ENCODE assay signal across 8 cellular contexts in the genomic region with DNA sequence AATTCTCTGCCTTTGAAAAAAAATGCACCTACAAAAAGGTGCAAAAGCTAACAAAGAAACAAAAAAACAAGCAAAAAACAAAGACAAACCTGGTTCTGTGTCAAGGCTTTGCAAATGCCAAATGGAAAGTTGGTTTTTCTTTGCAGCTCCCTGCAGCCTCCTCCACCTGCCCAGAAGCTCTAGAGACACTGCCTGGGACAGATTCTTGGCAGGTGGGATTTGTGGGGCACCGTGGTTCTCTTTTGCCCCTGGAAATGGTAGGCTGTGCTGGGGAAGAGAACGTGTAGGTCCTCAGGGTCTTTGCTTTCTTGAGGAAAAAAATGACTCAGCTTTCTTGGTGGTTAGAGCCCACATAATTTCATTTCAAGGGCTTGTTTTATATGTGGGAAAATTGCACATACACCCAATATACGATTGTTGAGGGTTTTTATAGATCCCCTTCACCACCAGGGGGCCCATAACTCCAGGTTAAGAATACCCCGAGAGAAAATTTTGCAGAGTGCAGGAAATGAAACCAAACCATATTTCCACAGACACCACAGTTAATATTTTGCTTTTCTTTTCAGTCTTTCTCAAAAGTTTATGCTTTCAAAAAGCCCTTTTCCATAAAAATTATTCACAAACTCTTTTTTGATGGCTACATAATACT. TPM values are rescaled to one million over a fixed set of nuclear protein-coding genes. Genes with fewer than 3 reads are reported as not detected.
DNase-seq lines count a peak whose midpoint lies in the region; ATAC-seq, FAIRE-seq and TF ChIP-seq lines count a peak whose summit lies in the region.

No MANE protein-coding gene starts in this region.

- H3K9me3 ChIP-seq in A673 (ENCODE audit: low read depth, low read length, poor library complexity, severe bottlenecking), result no peaks in the 10 kb centered on the region
- H3K9me3 ChIP-seq in hepatocyte (ENCODE audit: low read depth), result no peaks in the 10 kb centered on the region

- CTCF ChIA-PET in A673 (lab: Charles Lee), result interaction anchor here (0.5 to 0.7 kb wide), 2 partner anchors 59 to 407 kb away, joined by 3 to 5 read pairs; no protein-coding TSS in a partner anchor

- peaks cover 16% of the 10 kb centered on the region for H3K27me3 Mint-ChIP-seq in activated naive CD8-positive, alpha-beta T cell treated with anti-CD3 and anti-CD28 coated beads, Interleukin-2, amount 50 U/mL, for 24 hours

- no peak overlapping the region for H2AFZ ChIP-seq in hepatocyte

- H3K27me3 ChIP-seq in A673 (replicated peaks; ENCODE audit: insufficient read depth, low read depth, low read length, poor library complexity), result no peaks in the 10 kb centered on the region
- H3K27me3 ChIP-seq in hepatocyte, result no peaks in the 10 kb centered on the region

- no peaks in the 10 kb centered on the region for H4K20me1 ChIP-seq in hepatocyte (ENCODE audit: insufficient read depth, poor library complexity, severe bottlenecking)

- H3K36me3 Mint-ChIP-seq in activated naive CD8-positive, alpha-beta T cell treated with anti-CD3 and anti-CD28 coated beads, Interleukin-2, amount 50 U/mL, for 24 hours (ENCODE audit: low read depth), result no peaks in the 10 kb centered on the region

- 51% methylated on average over 4 of the region's 4 CpGs for WGBS in hepatocyte (ENCODE audit: low lambda C conversion rate, missing lambda C conversion rate)

- H3K4me3 Mint-ChIP-seq in activated naive CD8-positive, alpha-beta T cell treated with anti-CD3 and anti-CD28 coated beads, Interleukin-2, amount 50 U/mL, for 24 hours, result no peak overlapping the region

- peak; percentile 74 for TF ChIP-seq CTCF in A673 (conservative IDR thresholded peaks at IDR 0.05; ENCODE audit: low read depth, low read length)
- TF ChIP-seq CTCF in hepatocyte (IDR thresholded peaks at IDR 0.05; ENCODE audit: poor library complexity), result peak; percentile 66

- ATAC-seq in GM18498 (IDR thresholded peaks at IDR 0.05; ENCODE audit: unreplicated experiment), result peak; percentile 84
- peak; percentile 97 for ATAC-seq in HG02943 (IDR thresholded peaks at IDR 0.05; ENCODE audit: low read depth, unreplicated experiment)
- peak; percentile 68 for ATAC-seq in activated naive CD8-positive, alpha-beta T cell treated with anti-CD3 and anti-CD28 coated beads, Interleukin-2, amount 50 U/mL, for 24 hours

- intact Hi-C loops in A673 (cut with micrococcal nuclease; ENCODE audit: unreplicated experiment), result loop anchor here (1.0 to 10.0 kb wide), 3 partner anchors 151 to 691 kb away; no protein-coding TSS in a partner anchor

- FAIRE-seq in frontal cortex (lab: Jason Lieb, UNC), result no peak

- no peaks in the 10 kb centered on the region for H3K9me3 Mint-ChIP-seq in activated naive CD8-positive, alpha-beta T cell treated with anti-CD3 and anti-CD28 coated beads, Interleukin-2, amount 50 U/mL, for 24 hours

- no peak overlapping the region for H3K27ac ChIP-seq in A673 (ENCODE audit: low read depth, low read length, poor library complexity, severe bottlenecking)
- no peak overlapping the region for H3K27ac ChIP-seq in hepatocyte

- peaks cover 6% of the 10 kb centered on the region for H3K4me1 ChIP-seq in A673 (ENCODE audit: insufficient read depth, low read length, poor library complexity, severe bottlenecking)
- no peaks in the 10 kb centered on the region for H3K4me1 ChIP-seq in hepatocyte (ENCODE audit: insufficient read depth)

- POLR2A ChIA-PET in A673 (lab: Charles Lee; ENCODE audit: low non-redundant PET), result no interaction called here

- H3K4me3 ChIP-seq in A673 (ENCODE audit: low read depth, low read length, poor library complexity, severe bottlenecking) (no peak overlapping the region), hepatocyte (no peak overlapping the region)

- H3K4me1 Mint-ChIP-seq in activated naive CD8-positive, alpha-beta T cell treated with anti-CD3 and anti-CD28 coated beads, Interleukin-2, amount 50 U/mL, for 24 hours, result peaks cover 9% of the 10 kb centered on the region

- DNase-seq in A673 (ENCODE audit: low spot score), result peak; percentile 85
- DNase-seq in OCI-M1 (lab: John Stamatoyannopoulos, UW), result peak; percentile 63
- peak; percentile 62 for DNase-seq in activated naive CD8-positive, alpha-beta T cell treated with anti-CD3 and anti-CD28 coated beads, Interleukin-2, amount 50 U/mL, for 24 hours
- DNase-seq in hepatocyte (ENCODE audit: low spot score), result peak; percentile 79
- peak; percentile 47 to 48 for DNase-seq in stimulated activated CD4-positive, alpha-beta T cell treated with anti-CD3 and anti-CD28 coated beads, Interleukin-2, amount 100 ng/mL, for 48 hours
- DNase-seq in frontal cortex (ENCODE audit: low spot score in 2 of 2), result no peak

- H3K79me2 ChIP-seq in hepatocyte, result no peaks in the 10 kb centered on the region

- H3K4me2 ChIP-seq in hepatocyte, result no peak overlapping the region

- no peaks in the 10 kb centered on the region for H3K9me2 ChIP-seq in hepatocyte (replicated peaks; ENCODE audit: insufficient read depth)

- H3K27ac Mint-ChIP-seq in activated naive CD8-positive, alpha-beta T cell treated with anti-CD3 and anti-CD28 coated beads, Interleukin-2, amount 50 U/mL, for 24 hours, result peak overlapping the region; percentile 35

- H3K36me3 ChIP-seq in A673 (ENCODE audit: insufficient read depth, low read length, poor library complexity, severe bottlenecking) (no peaks in the 10 kb centered on the region), hepatocyte (replicated peaks; ENCODE audit: insufficient read depth, low read depth) (no peaks in the 10 kb centered on the region)

- no TSS peak for BruUV-seq in A673 (replicated peaks; lab: Mats Ljungman, UMichigan)

RNA-seq across cellular contexts. Expression of a gene that starts 58.7 kb away (rescaled TPM):
- total RNA-seq in A673 (2021) (1.3 TPM in 2 replicates), hepatocyte (0.57 and 0.84 TPM in 2 replicates), frontal cortex (0.41 TPM)
- 1.0 and 2.5 TPM in 2 replicates for polyA plus RNA-seq in hepatocyte

Comparison
In these comparisons a context has a peak if more than half of its experiments do, and no peak if none do; other contexts are left out.
1. DNase-seq: peak in A673 (single experiment), OCI-M1 (single experiment), activated naive CD8-positive, alpha-beta T cell treated with anti-CD3 and anti-CD28 coated beads, Interleukin-2, amount 50 U/mL, for 24 hours (single experiment), hepatocyte (single experiment) and stimulated activated CD4-positive, alpha-beta T cell treated with anti-CD3 and anti-CD28 coated beads, Interleukin-2, amount 100 ng/mL, for 48 hours (2 of 2); none in frontal cortex (0 of 2).
2. Peak in every context shown above with its lines, with median percentiles within 50 percentile points of each other: ATAC-seq.